Comparison of ENCODE assay signal across 8 cellular contexts in genomic region chrX:151397741-151398070, GRCh38. TPM values are rescaled to one million over a fixed set of nuclear protein-coding genes. Genes with fewer than 3 reads are reported as not detected.
DNase-seq lines count a peak whose midpoint lies in the region; ATAC-seq, FAIRE-seq and TF ChIP-seq lines count a peak whose summit lies in the region.

No MANE protein-coding gene starts in this region.

- no peak for TF ChIP-seq POLR2A in A549 (IDR thresholded peaks at IDR 0.05; ENCODE audit: low read length)

- H3K36me3 ChIP-seq in OCI-LY7 (ENCODE audit: insufficient read depth, low read length) (peaks cover 27% of the 10 kb centered on the region), endodermal cell (ENCODE audit: control insufficient read depth, insufficient read depth, low read length) (no peaks in the 10 kb centered on the region), osteoblast (ENCODE audit: insufficient read depth, low read length) (no peaks in the 10 kb centered on the region)

- TF ChIP-seq RAD21 in A549 (conservative IDR thresholded peaks at IDR 0.05 in 1 of 2, IDR thresholded peaks at IDR 0.05 in 1 of 2), result no peak

- H3K27me3 Mint-ChIP-seq in endodermal cell (ENCODE audit: insufficient read depth), result no peaks in the 10 kb centered on the region

- FAIRE-seq in A549 (lab: Jason Lieb, UNC), result no peak

- TF ChIP-seq EP300 in A549 (IDR thresholded peaks at IDR 0.05), result no peak

- H3K27ac Mint-ChIP-seq in endodermal cell, result peak overlapping the region; percentile 82

- H3K9me3 Mint-ChIP-seq in endodermal cell, result peaks cover 46% of the 10 kb centered on the region

- BruUV-seq in OCI-LY7 (replicated peaks; lab: Mats Ljungman, UMichigan), result no TSS peak

- H2AFZ ChIP-seq in OCI-LY7 (ENCODE audit: low read length), result 0 out of 2 replicates have a peak overlapping the region, but pooled peaks have one; percentile 18
- peak overlapping the region; percentile 62 for H2AFZ ChIP-seq in osteoblast (ENCODE audit: low read length)

- intact Hi-C loops in OCI-LY7 (cut with micrococcal nuclease; ENCODE audit: unreplicated experiment), result loop anchor here (2.0 to 5.0 kb wide), 2 partner anchors 415 to 829 kb away; partner anchors contain the start of genes HMGB3 and MTM1

- peaks cover 24% of the 10 kb centered on the region for H4K20me1 ChIP-seq in OCI-LY7 (ENCODE audit: insufficient read depth, low read length)
- peaks cover 9% of the 10 kb centered on the region for H4K20me1 ChIP-seq in osteoblast (ENCODE audit: insufficient read depth, low read length)

- peak overlapping the region; percentile 81 for H3K9ac ChIP-seq in endodermal cell (ENCODE audit: extremely low read depth, low read length, poor library complexity, severe bottlenecking)

- no peaks in the 10 kb centered on the region for H3K9me2 ChIP-seq in OCI-LY7 (ENCODE audit: insufficient read depth, low read length)

- peaks cover 20% of the 10 kb centered on the region; the same call in 2 of the 3 replicates for H3K4me1 ChIP-seq in A549
- H3K4me1 ChIP-seq in OCI-LY7 (ENCODE audit: insufficient read depth, low read length, poor library complexity, severe bottlenecking), result peaks cover 35% of the 10 kb centered on the region
- H3K4me1 ChIP-seq in endodermal cell (ENCODE audit: control insufficient read depth, insufficient read depth, low read length), result no peaks in the 10 kb centered on the region
- peaks cover 16% of the 10 kb centered on the region for H3K4me1 ChIP-seq in osteoblast (ENCODE audit: insufficient read depth, low read length)

- peak overlapping the region; percentile 83 for H3K4me3 Mint-ChIP-seq in endodermal cell

- H3K9me3 ChIP-seq in A549 (no peaks in the 10 kb centered on the region), OCI-LY7 (ENCODE audit: low read length) (no peaks in the 10 kb centered on the region), endodermal cell (ENCODE audit: control insufficient read depth, low read length) (no peaks in the 10 kb centered on the region), osteoblast (ENCODE audit: low read depth, low read length) (no peaks in the 10 kb centered on the region)

- H3K36me3 Mint-ChIP-seq in endodermal cell (ENCODE audit: low read depth), result peaks cover 2% of the 10 kb centered on the region

- H3K79me2 ChIP-seq in OCI-LY7 (ENCODE audit: insufficient read depth, low read depth, low read length), result peaks cover 63% of the 10 kb centered on the region
- peaks cover 55% of the 10 kb centered on the region for H3K79me2 ChIP-seq in osteoblast (ENCODE audit: insufficient read depth, low read length)

- H3K4me1 Mint-ChIP-seq in endodermal cell, result peaks cover 16% of the 10 kb centered on the region

- 3% methylated on average over 2 of the region's 2 CpGs for WGBS in A549 (ENCODE audit: missing lambda C conversion rate)
- WGBS in endodermal cell (ENCODE audit: insufficient coverage in 1 of 2, insufficient read length in 1 of 2), 2 experiments, result 6% methylated on average over 2 of the region's 2 CpGs; no CpG with 5 or more reads in 1 of the 2 experiments

- H3K4me2 ChIP-seq in A549 (peak overlapping the region; percentile 93), OCI-LY7 (ENCODE audit: low read length) (peak overlapping the region; percentile 73), osteoblast (ENCODE audit: insufficient read depth, low read length) (peak overlapping the region; percentile 95)

- H3K27ac ChIP-seq in A549 (peak overlapping the region; percentile 92 to 97), OCI-LY7 (ENCODE audit: low read depth, low read length, poor library complexity, severe bottlenecking) (peak overlapping the region; percentile 93), endodermal cell (ENCODE audit: low read depth, low read length) (peak overlapping the region; percentile 71), osteoblast (ENCODE audit: low read depth, low read length) (peak overlapping the region; percentile 80)

- no peak for TF ChIP-seq CTCF in A549 (IDR thresholded peaks at IDR 0.05)
- no peak for TF ChIP-seq CTCF in OCI-LY7 (conservative IDR thresholded peaks at IDR 0.05; ENCODE audit: low read length)
- no peak for TF ChIP-seq CTCF in endodermal cell (conservative IDR thresholded peaks at IDR 0.05)
- no peak for TF ChIP-seq CTCF in osteoblast (IDR thresholded peaks at IDR 0.05; ENCODE audit: extremely low read depth, low read depth, low read length)

- CTCF ChIA-PET in A549 (lab: Yijun Ruan, JAX), result interaction anchor here (0.6 to 3.2 kb wide), 3 partner anchors 37 to 576 kb away, joined by 3 to 9 read pairs (median 3); no protein-coding TSS in a partner anchor
- CTCF ChIA-PET in OCI-LY7 (lab: Charles Lee; ENCODE audit: unreplicated experiment), result no interaction called here

- H3K27me3 ChIP-seq in endodermal cell (ENCODE audit: control insufficient read depth, insufficient read depth, low read length, poor library complexity, severe bottlenecking), result no peaks in the 10 kb centered on the region
- no peaks in the 10 kb centered on the region for H3K27me3 ChIP-seq in osteoblast (ENCODE audit: insufficient read depth, low read length)

- H3K4me3 ChIP-seq in A549 (peak overlapping the region; percentile 87), OCI-LY7 (ENCODE audit: low read depth, low read length, poor library complexity, severe bottlenecking) (peak overlapping the region; percentile 98), endodermal cell (ENCODE audit: low read length) (peak overlapping the region; percentile 92), osteoblast (ENCODE audit: insufficient read depth, low read length) (peak overlapping the region; percentile 83)

- POLR2A ChIA-PET in A549 (lab: Yijun Ruan, JAX) (interaction anchor here (0.6 to 2.4 kb wide), 5 partner anchors 8 to 1179 kb away, joined by 3 to 7 read pairs (median 3); no protein-coding TSS in a partner anchor), OCI-LY7 (lab: Charles Lee) (interaction anchor here (1.6 kb wide), 1 partner anchor 1458 kb away, joined by 4 read pairs; no protein-coding TSS in a partner anchor)

- ATAC-seq in A549, result peak; percentile 5 to 41; a peak in 3 of 6 replicates
- peak; percentile 2 for ATAC-seq in GM19025 (IDR thresholded peaks at IDR 0.05; ENCODE audit: low read depth, unreplicated experiment)

- DNase-seq in A549 (ENCODE audit: low read depth in 1 of 2, low spot score in 1 of 2), result peak; percentile 4 to 6
- DNase-seq in OCI-LY7 (ENCODE audit: low spot score), result peak; percentile 15
- no peak for DNase-seq in endodermal cell
- DNase-seq in osteoblast (ENCODE audit: insufficient read length, low spot score, missing footprints), result no peak
- no peak for DNase-seq in Ammon's horn (ENCODE audit: low spot score)
- DNase-seq in GDM1 (lab: John Stamatoyannopoulos, UW), result no peak
- DNase-seq in kidney tubule cell (ENCODE audit: low spot score), result no peak

TF ChIP-seq in A549, 52 proteins besides CTCF, POLR2A, EP300 and RAD21 (continues in another document):
- no peak for TF ChIP-seq MYC (IDR thresholded peaks at IDR 0.05; ENCODE audit: borderline replicate concordance, low read length)
- no peak for TF ChIP-seq ZFP36 (IDR thresholded peaks at IDR 0.05; ENCODE audit: borderline replicate concordance, partially characterized antibody)
- no peak for TF ChIP-seq HMGXB4 (CRISPR knock-in tag; IDR thresholded peaks at IDR 0.05; ENCODE audit: borderline replicate concordance)
- no peak for TF ChIP-seq GATA3 (IDR thresholded peaks at IDR 0.05; ENCODE audit: borderline replicate concordance)
- no peak for TF ChIP-seq ZC3H11A (IDR thresholded peaks at IDR 0.05)
- TF ChIP-seq MAFK (IDR thresholded peaks at IDR 0.05; ENCODE audit: partially characterized antibody), result no peak
- TF ChIP-seq TFCP2L1 (CRISPR knock-in tag; IDR thresholded peaks at IDR 0.05), result no peak
- TF ChIP-seq KDM5A (IDR thresholded peaks at IDR 0.05), result no peak
- no peak for TF ChIP-seq PBX3 (IDR thresholded peaks at IDR 0.05)
- TF ChIP-seq NPAS2 (CRISPR knock-in tag; IDR thresholded peaks at IDR 0.05; ENCODE audit: borderline replicate concordance), result no peak
- no peak for TF ChIP-seq EHMT2 (IDR thresholded peaks at IDR 0.05; ENCODE audit: low read depth)
- no peak for TF ChIP-seq CBX2 (IDR thresholded peaks at IDR 0.05; ENCODE audit: borderline replicate concordance, low read depth)
- TF ChIP-seq HOXA7 (CRISPR knock-in tag; IDR thresholded peaks at IDR 0.05), result no peak
- TF ChIP-seq TP53 (CRISPR knock-in tag; IDR thresholded peaks at IDR 0.05), result no peak
- no peak for TF ChIP-seq ZSCAN20 (CRISPR knock-in tag; IDR thresholded peaks at IDR 0.05)
- TF ChIP-seq FOSB (CRISPR knock-in tag; IDR thresholded peaks at IDR 0.05), result no peak

RNA-seq across cellular contexts. Expression of gene VMA21, which starts 0.7 kb away (rescaled TPM):
- polyA plus RNA-seq in A549 (2011; rRNA removed) (46.1 and 52.7 TPM in 2 replicates), A549 (2017; fragmentation: RNase III; extraction: RNeasy Plus Mini Kit Qiagen cat#74134 plus additional on column Dnase treatment) (23.9 to 25.5 TPM (median 25.2 TPM) in 3 replicates)
- 16.7 and 20.3 TPM in 2 replicates for polyA plus RNA-seq in A549 (2012; cell fraction: cytosol; rRNA removed)
- 5.0 and 8.5 TPM in 2 replicates for polyA plus RNA-seq in A549 (2012; cell fraction: nucleus; rRNA removed)
- polyA minus RNA-seq in A549 (2011; rRNA and poly(A)+ RNA removed), result 57.1 and 57.9 TPM in 2 replicates
- 26.1 and 33.7 TPM in 2 replicates for total RNA-seq in OCI-LY7 (2014; rRNA removed; shearing (Covaris generic))
- total RNA-seq in OCI-LY7 (2022) (48.1 and 50.2 TPM in 2 replicates), endodermal cell (10 to 100 TPM; 42.2 to 54.7 TPM), osteoblast (61.6 and 62.6 TPM in 2 replicates)
- polyA plus RNA-seq in endodermal cell (2013, experiment 1 of 2), result 29.6 TPM
- 29.0 TPM for polyA plus RNA-seq in endodermal cell (2013, experiment 2 of 2)

Comparison
In these comparisons a context has a peak if more than half of its experiments do, and no peak if none do; other contexts are left out.
1. DNase-seq: peak in A549 (2 of 2) and OCI-LY7 (single experiment); none in endodermal cell (single experiment), osteoblast (single experiment), Ammon's horn (single experiment), GDM1 (single experiment) and kidney tubule cell (single experiment).
2. Peak in every context shown above with its lines, with median percentiles within 50 percentile points of each other: H3K27ac ChIP-seq, H3K4me2 ChIP-seq and H3K4me3 ChIP-seq.